ENCODE assay signal across 2 cellular contexts in the genomic region with DNA sequence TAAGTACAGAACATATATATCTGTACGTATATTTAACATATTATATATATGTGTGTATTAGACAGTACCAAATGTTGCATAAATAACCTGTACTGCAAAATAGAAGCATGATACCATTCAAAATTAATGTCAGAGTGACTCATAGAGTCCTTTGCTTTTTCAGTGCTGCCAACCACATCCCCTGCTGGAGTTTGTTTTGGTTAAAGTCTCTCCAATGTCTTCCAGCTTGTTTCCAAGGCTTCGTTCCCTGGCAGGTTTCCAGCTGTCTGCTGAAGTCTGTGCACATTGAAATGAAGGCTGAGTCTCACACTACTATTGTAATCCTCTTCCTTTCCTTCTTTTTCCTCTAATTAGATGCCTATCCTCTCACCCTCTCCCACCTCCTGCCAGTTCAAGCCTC.
TF ChIP-seq lines count a peak whose summit lies in the region.

No MANE protein-coding gene starts in this region.

TF ChIP-seq in SK-N-SH, 30 proteins besides CTCF, POLR2A, EP300 and RAD21 (continued from another document):
- TF ChIP-seq, protein P1, sequence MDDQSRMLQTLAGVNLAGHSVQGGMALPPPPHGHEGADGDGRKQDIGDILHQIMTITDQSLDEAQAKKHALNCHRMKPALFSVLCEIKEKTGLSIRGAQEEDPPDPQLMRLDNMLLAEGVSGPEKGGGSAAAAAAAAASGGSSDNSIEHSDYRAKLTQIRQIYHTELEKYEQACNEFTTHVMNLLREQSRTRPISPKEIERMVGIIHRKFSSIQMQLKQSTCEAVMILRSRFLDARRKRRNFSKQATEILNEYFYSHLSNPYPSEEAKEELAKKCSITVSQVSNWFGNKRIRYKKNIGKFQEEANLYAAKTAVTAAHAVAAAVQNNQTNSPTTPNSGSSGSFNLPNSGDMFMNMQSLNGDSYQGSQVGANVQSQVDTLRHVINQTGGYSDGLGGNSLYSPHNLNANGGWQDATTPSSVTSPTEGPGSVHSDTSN (IDR thresholded peaks at IDR 0.05) = no peak
- TF ChIP-seq ELF1 (IDR thresholded peaks at IDR 0.05) (no peak), TEAD4 (IDR thresholded peaks at IDR 0.05; ENCODE audit: borderline replicate concordance, insufficient read depth) (no peak), SMC3 (IDR thresholded peaks at IDR 0.05; ENCODE audit: low read depth, low read length) (no peak), YY1 (IDR thresholded peaks at IDR 0.05; ENCODE audit: low read depth) (no peak), MXI1 (IDR thresholded peaks at IDR 0.05; ENCODE audit: low read depth, low read length) (no peak), NFIC (IDR thresholded peaks at IDR 0.05; ENCODE audit: borderline replicate concordance) (no peak), RCOR1 (IDR thresholded peaks at IDR 0.05; ENCODE audit: low read length) (no peak), FOXJ3 (CRISPR knock-in tag; IDR thresholded peaks at IDR 0.05) (no peak), RXRA (IDR thresholded peaks at IDR 0.05; ENCODE audit: borderline replicate concordance, low read depth) (no peak), MEF2A (IDR thresholded peaks at IDR 0.05; ENCODE audit: borderline replicate concordance, low read depth) (no peak), CHD2 (IDR thresholded peaks at IDR 0.05; ENCODE audit: low read length, partially characterized antibody) (no peak), RFX5 (IDR thresholded peaks at IDR 0.05; ENCODE audit: low read length) (no peak), GABPA (IDR thresholded peaks at IDR 0.05; ENCODE audit: low read depth) (no peak)
- TF ChIP-seq, protein P2, sequence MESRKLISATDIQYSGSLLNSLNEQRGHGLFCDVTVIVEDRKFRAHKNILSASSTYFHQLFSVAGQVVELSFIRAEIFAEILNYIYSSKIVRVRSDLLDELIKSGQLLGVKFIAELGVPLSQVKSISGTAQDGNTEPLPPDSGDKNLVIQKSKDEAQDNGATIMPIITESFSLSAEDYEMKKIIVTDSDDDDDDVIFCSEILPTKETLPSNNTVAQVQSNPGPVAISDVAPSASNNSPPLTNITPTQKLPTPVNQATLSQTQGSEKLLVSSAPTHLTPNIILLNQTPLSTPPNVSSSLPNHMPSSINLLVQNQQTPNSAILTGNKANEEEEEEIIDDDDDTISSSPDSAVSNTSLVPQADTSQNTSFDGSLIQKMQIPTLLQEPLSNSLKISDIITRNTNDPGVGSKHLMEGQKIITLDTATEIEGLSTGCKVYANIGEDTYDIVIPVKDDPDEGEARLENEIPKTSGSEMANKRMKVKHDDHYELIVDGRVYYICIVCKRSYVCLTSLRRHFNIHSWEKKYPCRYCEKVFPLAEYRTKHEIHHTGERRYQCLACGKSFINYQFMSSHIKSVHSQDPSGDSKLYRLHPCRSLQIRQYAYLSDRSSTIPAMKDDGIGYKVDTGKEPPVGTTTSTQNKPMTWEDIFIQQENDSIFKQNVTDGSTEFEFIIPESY (IDR thresholded peaks at IDR 0.05; ENCODE audit: borderline replicate concordance, low read depth) = no peak
- TF ChIP-seq, protein P3, sequence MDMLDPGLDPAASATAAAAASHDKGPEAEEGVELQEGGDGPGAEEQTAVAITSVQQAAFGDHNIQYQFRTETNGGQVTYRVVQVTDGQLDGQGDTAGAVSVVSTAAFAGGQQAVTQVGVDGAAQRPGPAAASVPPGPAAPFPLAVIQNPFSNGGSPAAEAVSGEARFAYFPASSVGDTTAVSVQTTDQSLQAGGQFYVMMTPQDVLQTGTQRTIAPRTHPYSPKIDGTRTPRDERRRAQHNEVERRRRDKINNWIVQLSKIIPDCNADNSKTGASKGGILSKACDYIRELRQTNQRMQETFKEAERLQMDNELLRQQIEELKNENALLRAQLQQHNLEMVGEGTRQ (IDR thresholded peaks at IDR 0.05; ENCODE audit: borderline replicate concordance, low read depth, low read length) = no peak

TF ChIP-seq in SK-N-SH treated with all-trans-retinoic acid at 6 μM for 48 hours, 23 proteins besides CTCF, POLR2A, EP300 and RAD21 (continued from another document):
- TF ChIP-seq TCF4 (CRISPR knock-in tag; IDR thresholded peaks at IDR 0.05; ENCODE audit: borderline replicate concordance) (no peak), ZNF70 (CRISPR knock-in tag; IDR thresholded peaks at IDR 0.05) (no peak), SNAI2 (CRISPR knock-in tag; IDR thresholded peaks at IDR 0.05) (no peak), GLIS3 (CRISPR knock-in tag; IDR thresholded peaks at IDR 0.05) (no peak), PPARA (CRISPR knock-in tag; IDR thresholded peaks at IDR 0.05; ENCODE audit: borderline replicate concordance) (no peak), ZC3H10 (CRISPR knock-in tag; IDR thresholded peaks at IDR 0.05) (no peak), ZNF565 (CRISPR knock-in tag; conservative IDR thresholded peaks at IDR 0.05; ENCODE audit: low read depth) (no peak), OSR1 (CRISPR knock-in tag; IDR thresholded peaks at IDR 0.05) (no peak)
- TF ChIP-seq, protein P4, sequence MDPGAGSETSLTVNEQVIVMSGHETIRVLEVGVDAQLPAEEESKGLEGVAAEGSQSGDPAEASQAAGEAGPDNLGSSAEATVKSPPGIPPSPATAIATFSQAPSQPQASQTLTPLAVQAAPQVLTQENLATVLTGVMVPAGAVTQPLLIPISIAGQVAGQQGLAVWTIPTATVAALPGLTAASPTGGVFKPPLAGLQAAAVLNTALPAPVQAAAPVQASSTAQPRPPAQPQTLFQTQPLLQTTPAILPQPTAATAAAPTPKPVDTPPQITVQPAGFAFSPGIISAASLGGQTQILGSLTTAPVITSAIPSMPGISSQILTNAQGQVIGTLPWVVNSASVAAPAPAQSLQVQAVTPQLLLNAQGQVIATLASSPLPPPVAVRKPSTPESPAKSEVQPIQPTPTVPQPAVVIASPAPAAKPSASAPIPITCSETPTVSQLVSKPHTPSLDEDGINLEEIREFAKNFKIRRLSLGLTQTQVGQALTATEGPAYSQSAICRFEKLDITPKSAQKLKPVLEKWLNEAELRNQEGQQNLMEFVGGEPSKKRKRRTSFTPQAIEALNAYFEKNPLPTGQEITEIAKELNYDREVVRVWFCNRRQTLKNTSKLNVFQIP (CRISPR knock-in tag; IDR thresholded peaks at IDR 0.05; ENCODE audit: borderline replicate concordance, low read depth) = no peak
- TF ChIP-seq, protein P5, sequence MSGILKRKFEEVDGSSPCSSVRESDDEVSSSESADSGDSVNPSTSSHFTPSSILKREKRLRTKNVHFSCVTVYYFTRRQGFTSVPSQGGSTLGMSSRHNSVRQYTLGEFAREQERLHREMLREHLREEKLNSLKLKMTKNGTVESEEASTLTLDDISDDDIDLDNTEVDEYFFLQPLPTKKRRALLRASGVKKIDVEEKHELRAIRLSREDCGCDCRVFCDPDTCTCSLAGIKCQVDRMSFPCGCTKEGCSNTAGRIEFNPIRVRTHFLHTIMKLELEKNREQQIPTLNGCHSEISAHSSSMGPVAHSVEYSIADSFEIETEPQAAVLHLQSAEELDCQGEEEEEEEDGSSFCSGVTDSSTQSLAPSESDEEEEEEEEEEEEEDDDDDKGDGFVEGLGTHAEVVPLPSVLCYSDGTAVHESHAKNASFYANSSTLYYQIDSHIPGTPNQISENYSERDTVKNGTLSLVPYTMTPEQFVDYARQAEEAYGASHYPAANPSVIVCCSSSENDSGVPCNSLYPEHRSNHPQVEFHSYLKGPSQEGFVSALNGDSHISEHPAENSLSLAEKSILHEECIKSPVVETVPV (CRISPR knock-in tag; IDR thresholded peaks at IDR 0.05) = no peak
